In genomic region chr5:176444742-176445141, GRCh38 we compare ENCODE assay signal across 39 cellular contexts. TPM values are rescaled to one million over a fixed set of nuclear protein-coding genes. Genes with fewer than 3 reads are reported as not detected.
"Had no signal": no experiment of that assay in that cellular context is flagged by ENCODE, and none has a peak within 500 bp of the region (broad histone marks: within the 10 kb centered on the region; RNA-seq: fewer than 3 reads in every experiment).

No MANE protein-coding gene starts in this region.

- H3K27ac ChIP-seq: adrenal gland, ascending aorta, body of pancreas, brain microvascular endothelial cell, breast epithelium, cardiac muscle cell had no signal

- H3K36me3 Mint-ChIP-seq: activated naive CD4-positive, alpha-beta T cell treated with anti-CD3 and anti-CD28 coated beads, Interleukin-2, amount 50 U/mL, for 24 hours; activated naive CD8-positive, alpha-beta T cell; brain had no signal

- ATAC-seq: activated naive CD4-positive, alpha-beta T cell treated with anti-CD3 and anti-CD28 coated beads, Interleukin-2, amount 50 U/mL, for 72 hours; activated naive CD8-positive, alpha-beta T cell treated with anti-CD3 and anti-CD28 coated beads, Interleukin-2, amount 50 U/mL, for 24 hours; activated T-cell treated with anti-CD3 and anti-CD28 coated beads, Interleukin-2, amount 50 U/mL, for 4 hours; activated T-cell treated with anti-CD3 and anti-CD28 coated beads, Interleukin-2, amount 50 U/mL, for 72 hours; activated T-helper 17 cell treated with anti-CD3 and anti-CD28 coated beads, Interleukin-2, amount 50 U/mL, for 72 hours; body of pancreas had no signal

- H3K27ac Mint-ChIP-seq: activated naive CD4-positive, alpha-beta T cell treated with anti-CD3 and anti-CD28 coated beads for 36 hours; activated naive CD4-positive, alpha-beta T cell treated with anti-CD3 and anti-CD28 coated beads, Interleukin-2, amount 10 ng/mL, durations not matched to agents 7 days and 5 days; activated naive CD4-positive, alpha-beta T cell treated with anti-CD3 and anti-CD28 coated beads, Interleukin-2, amount 50 U/mL, for 24 hours; activated naive CD4-positive, alpha-beta T cell treated with anti-CD3 and anti-CD28 coated beads, Interleukin-2, amount 50 U/mL, for 72 hours; activated naive CD8-positive, alpha-beta T cell; activated naive CD8-positive, alpha-beta T cell treated with anti-CD3 and anti-CD28 coated beads for 36 hours; activated naive CD8-positive, alpha-beta T cell treated with anti-CD3 and anti-CD28 coated beads, Interleukin-2, amount 10 ng/mL, durations not matched to agents 7 days and 5 days; activated naive CD8-positive, alpha-beta T cell treated with anti-CD3 and anti-CD28 coated beads, Interleukin-2, amount 50 U/mL, for 24 hours; activated T-cell treated with anti-CD3 and anti-CD28 coated beads, Interleukin-2, amount 50 U/mL, for 24 hours; activated T-cell treated with anti-CD3 and anti-CD28 coated beads, Interleukin-2, amount 50 U/mL, for 72 hours; activated T-helper 1 cell treated with anti-CD3 and anti-CD28 coated beads, Interleukin-12 subunit alpha, Interleukin-12 subunit beta, Interleukin-2, Interleukin-4 antibody, amounts not matched to agents 30 ng/mL and 10 ng/mL and 1 ng/mL, durations not matched to agents 14 hours and 24 hours and 36 hours; activated T-helper 17 cell treated with anti-CD3 and anti-CD28 coated beads, Interleukin-2, amount 50 U/mL, for 72 hours; activated T-helper 2 cell treated with anti-CD3 and anti-CD28 coated beads, Interferon-gamma antibody, Interleukin-2, Interleukin-4, amounts not matched to agents 10 μg/mL and 5 μg/mL and 100 μg/mL, durations not matched to agents 14 hours and 24 hours and 36 hours had no signal

- H3K9me3 ChIP-seq: adrenal gland, ascending aorta, body of pancreas, breast epithelium had no signal

- H3K27me3 ChIP-seq: adrenal gland, ascending aorta, body of pancreas, brain microvascular endothelial cell, breast epithelium, cardiac muscle cell had no signal

- FAIRE-seq: astrocyte, bronchial epithelial cell had no signal

- H3K36me3 ChIP-seq: adrenal gland, ascending aorta, brain microvascular endothelial cell, breast epithelium, cardiac muscle cell had no signal

- H3K4me3 Mint-ChIP-seq: activated naive CD4-positive, alpha-beta T cell treated with anti-CD3 and anti-CD28 coated beads for 36 hours; activated naive CD4-positive, alpha-beta T cell treated with anti-CD3 and anti-CD28 coated beads, Interleukin-2, amount 10 ng/mL, durations not matched to agents 7 days and 5 days; activated naive CD4-positive, alpha-beta T cell treated with anti-CD3 and anti-CD28 coated beads, Interleukin-2, amount 50 U/mL, for 24 hours; activated naive CD8-positive, alpha-beta T cell; activated naive CD8-positive, alpha-beta T cell treated with anti-CD3 and anti-CD28 coated beads for 36 hours; activated naive CD8-positive, alpha-beta T cell treated with anti-CD3 and anti-CD28 coated beads, Interleukin-2, amount 10 ng/mL, durations not matched to agents 7 days and 5 days; activated naive CD8-positive, alpha-beta T cell treated with anti-CD3 and anti-CD28 coated beads, Interleukin-2, amount 50 U/mL, for 24 hours; activated T-cell treated with anti-CD3 and anti-CD28 coated beads, Interleukin-2, amount 50 U/mL, for 24 hours; activated T-cell treated with anti-CD3 and anti-CD28 coated beads, Interleukin-2, amount 50 U/mL, for 4 hours; activated T-cell treated with anti-CD3 and anti-CD28 coated beads, Interleukin-2, amount 50 U/mL, for 72 hours; activated T-helper 1 cell treated with anti-CD3 and anti-CD28 coated beads, Interleukin-12 subunit alpha, Interleukin-12 subunit beta, Interleukin-2, Interleukin-4 antibody, amounts not matched to agents 30 ng/mL and 10 ng/mL and 1 ng/mL, durations not matched to agents 14 hours and 24 hours and 36 hours; activated T-helper 17 cell treated with anti-CD3 and anti-CD28 coated beads, Interleukin-2, amount 50 U/mL, for 72 hours; brain; central memory CD8-positive, alpha-beta T cell had no signal

- H3K27me3 Mint-ChIP-seq: activated naive CD4-positive, alpha-beta T cell treated with anti-CD3 and anti-CD28 coated beads, Interleukin-2, amount 50 U/mL, for 24 hours; activated naive CD8-positive, alpha-beta T cell had no signal

- DNase-seq: activated effector memory CD4-positive, alpha-beta T cell treated with anti-CD3 and anti-CD28 coated beads, Interleukin-2, amount 50 U/mL, for 16 hours; activated effector memory CD4-positive, alpha-beta T cell treated with Interleukin-2 at 50 U/mL for 16 hours; activated gamma-delta T cell; activated gamma-delta T cell treated with Interleukin-2 at 50 U/mL for 16 hours; activated naive CD4-positive, alpha-beta T cell; activated naive CD4-positive, alpha-beta T cell treated with anti-CD3 and anti-CD28 coated beads for 36 hours; activated naive CD4-positive, alpha-beta T cell treated with anti-CD3 and anti-CD28 coated beads, Interleukin-2, amount 10 ng/mL, durations not matched to agents 7 days and 5 days; activated naive CD4-positive, alpha-beta T cell treated with anti-CD3 and anti-CD28 coated beads, Interleukin-2, amount 50 U/mL, for 16 hours; activated naive CD4-positive, alpha-beta T cell treated with Interleukin-2 at 50 U/mL for 16 hours; activated naive CD8-positive, alpha-beta T cell treated with anti-CD3 and anti-CD28 coated beads for 36 hours; activated naive CD8-positive, alpha-beta T cell treated with anti-CD3 and anti-CD28 coated beads, Interleukin-2, amount 10 ng/mL, durations not matched to agents 7 days and 5 days; activated naive CD8-positive, alpha-beta T cell treated with anti-CD3 and anti-CD28 coated beads, Interleukin-2, amount 50 U/mL, for 24 hours; activated T-cell treated with anti-CD3 and anti-CD28 coated beads, Interleukin-2, amount 50 U/mL, for 24 hours; activated T-cell treated with anti-CD3 and anti-CD28 coated beads, Interleukin-2, amount 50 U/mL, for 4 hours; activated T-cell treated with anti-CD3 and anti-CD28 coated beads, Interleukin-2, amount 50 U/mL, for 48 hours; activated T-cell treated with anti-CD3 and anti-CD28 coated beads, Interleukin-2, amount 50 U/mL, for 72 hours; adrenal gland; amniotic stem cell; amygdala; anterior cingulate cortex; aorta; body of pancreas; brain microvascular endothelial cell; caudate nucleus; central memory CD4-positive, alpha-beta T cell; cerebellar nuclear complex had no signal

- H3K9me3 Mint-ChIP-seq: activated naive CD4-positive, alpha-beta T cell treated with anti-CD3 and anti-CD28 coated beads for 36 hours; activated naive CD4-positive, alpha-beta T cell treated with anti-CD3 and anti-CD28 coated beads, Interleukin-2, amount 10 ng/mL, durations not matched to agents 7 days and 5 days; activated naive CD4-positive, alpha-beta T cell treated with anti-CD3 and anti-CD28 coated beads, Interleukin-2, amount 50 U/mL, for 24 hours; activated naive CD4-positive, alpha-beta T cell treated with anti-CD3 and anti-CD28 coated beads, Interleukin-2, amount 50 U/mL, for 72 hours; activated naive CD8-positive, alpha-beta T cell treated with anti-CD3 and anti-CD28 coated beads, Interleukin-2, amount 50 U/mL, for 24 hours; activated T-cell treated with anti-CD3 and anti-CD28 coated beads, Interleukin-2, amount 50 U/mL, for 24 hours; activated T-cell treated with anti-CD3 and anti-CD28 coated beads, Interleukin-2, amount 50 U/mL, for 4 hours; activated T-cell treated with anti-CD3 and anti-CD28 coated beads, Interleukin-2, amount 50 U/mL, for 72 hours; activated T-helper 1 cell treated with anti-CD3 and anti-CD28 coated beads, Interleukin-12 subunit alpha, Interleukin-12 subunit beta, Interleukin-2, Interleukin-4 antibody, amounts not matched to agents 30 ng/mL and 10 ng/mL and 1 ng/mL, durations not matched to agents 14 hours and 24 hours and 36 hours; activated T-helper 17 cell treated with anti-CD3 and anti-CD28 coated beads, Interleukin-2, amount 50 U/mL, for 72 hours; activated T-helper 2 cell treated with anti-CD3 and anti-CD28 coated beads, Interferon-gamma antibody, Interleukin-2, Interleukin-4, amounts not matched to agents 10 μg/mL and 5 μg/mL and 100 μg/mL, durations not matched to agents 14 hours and 24 hours and 36 hours; central memory CD8-positive, alpha-beta T cell had no signal

- H3K4me3 ChIP-seq: adrenal gland, ascending aorta, body of pancreas, breast epithelium, cardiac muscle cell had no signal

RNA-seq across cellular contexts. Expression of gene NOP16, which starts 56.3 kb away (rescaled TPM):
- total RNA-seq: ascending aorta had no signal
